Comparison of ENCODE assay signal across 15 cellular contexts in genomic region chr22:49574205-49574604, GRCh38.
DNase-seq lines count a peak whose midpoint lies in the region; ATAC-seq and TF ChIP-seq lines count a peak whose summit lies in the region.
"Had no signal": no experiment of that assay in that cellular context is flagged by ENCODE, and none has a peak within 500 bp of the region (broad histone marks: within the 10 kb centered on the region; RNA-seq: fewer than 3 reads in every experiment).

No MANE protein-coding gene starts in this region.

- H3K27me3 ChIP-seq in endodermal cell (ENCODE audit: control insufficient read depth, insufficient read depth, low read length, poor library complexity, severe bottlenecking) = no peaks in the 10 kb centered on the region
- H3K27me3 ChIP-seq in parathyroid adenoma (ENCODE audit: control insufficient read depth, insufficient read depth, low read length) = no peaks in the 10 kb centered on the region
- no peaks in the 10 kb centered on the region for H3K27me3 ChIP-seq in WERI-Rb-1 (ENCODE audit: insufficient read depth, low read depth, severe bottlenecking)
- H3K27me3 ChIP-seq: BE2C had no signal

- H3K4me2 ChIP-seq in parathyroid adenoma (ENCODE audit: low read length) = no peak overlapping the region

- TF ChIP-seq CTCF in endodermal cell (conservative IDR thresholded peaks at IDR 0.05) (no peak), parathyroid adenoma (IDR thresholded peaks at IDR 0.05) (no peak), WERI-Rb-1 (IDR thresholded peaks at IDR 0.05; ENCODE audit: low read depth, low read length) (no peak)

- H3K4me3 ChIP-seq in endodermal cell (ENCODE audit: low read length) (no peak overlapping the region), parathyroid adenoma (ENCODE audit: low read depth, low read length) (no peak overlapping the region), WERI-Rb-1 (ENCODE audit: low read depth, low read length) (no peak overlapping the region)

- no peaks in the 10 kb centered on the region for H3K36me3 Mint-ChIP-seq in endodermal cell (ENCODE audit: low read depth)

- peak; percentile 4 for DNase-seq in left ventricle myocardium superior
- DNase-seq in left cardiac atrium = no peak
- peak; percentile 14 for DNase-seq in endodermal cell
- no peak for DNase-seq in WERI-Rb-1
- no peak for DNase-seq in GDM1 (lab: John Stamatoyannopoulos, UW)
- DNase-seq: BE2C; CD8-positive, alpha-beta T cell; HCEC 1CT; NCI-H1417 treated with DMSO at 0.1 percent for 48 hours; NCI-H2029 treated with DMSO at 0.1 percent for 48 hours; NCI-H510A; NCI-H82; SHP77 had no signal

- no peaks in the 10 kb centered on the region for H3K27me3 Mint-ChIP-seq in endodermal cell (ENCODE audit: insufficient read depth)

- H3K79me2 ChIP-seq in parathyroid adenoma = no peaks in the 10 kb centered on the region

- H3K4me1 Mint-ChIP-seq in endodermal cell = no peaks in the 10 kb centered on the region

- H3K36me3 ChIP-seq in endodermal cell (ENCODE audit: control insufficient read depth, insufficient read depth, low read length) = no peaks in the 10 kb centered on the region
- H3K36me3 ChIP-seq in parathyroid adenoma (ENCODE audit: control insufficient read depth, insufficient read depth, low read length) = no peaks in the 10 kb centered on the region
- no peaks in the 10 kb centered on the region for H3K36me3 ChIP-seq in WERI-Rb-1
- H3K36me3 ChIP-seq: BE2C had no signal

- ATAC-seq in left ventricle myocardium superior (no peak), left cardiac atrium (no peak), GM21786 (IDR thresholded peaks at IDR 0.05; ENCODE audit: unreplicated experiment) (no peak)
- ATAC-seq: CD8-positive, alpha-beta T cell had no signal

- H3K9ac ChIP-seq in endodermal cell (ENCODE audit: extremely low read depth, low read length, poor library complexity, severe bottlenecking) = no peak overlapping the region
- H3K9ac ChIP-seq in parathyroid adenoma = no peak overlapping the region

- intact Hi-C loops in left ventricle myocardium superior (cut with micrococcal nuclease) (no loop called here), left cardiac atrium (cut with DNase I) (no loop called here)

- no peaks in the 10 kb centered on the region for H3K9me3 Mint-ChIP-seq in endodermal cell
- H3K9me3 Mint-ChIP-seq: CD8-positive, alpha-beta T cell had no signal

- no peaks in the 10 kb centered on the region for H3K9me3 ChIP-seq in endodermal cell (ENCODE audit: control insufficient read depth, low read length)
- no peaks in the 10 kb centered on the region for H3K9me3 ChIP-seq in parathyroid adenoma (ENCODE audit: control insufficient read depth, low read length)
- H3K9me3 ChIP-seq in WERI-Rb-1 (ENCODE audit: severe bottlenecking) = no peaks in the 10 kb centered on the region
- H3K9me3 ChIP-seq: BE2C had no signal

- H3K4me3 Mint-ChIP-seq in endodermal cell = no peak overlapping the region
- H3K4me3 Mint-ChIP-seq: CD8-positive, alpha-beta T cell had no signal

- H3K4me1 ChIP-seq in endodermal cell (ENCODE audit: control insufficient read depth, insufficient read depth, low read length) (no peaks in the 10 kb centered on the region), parathyroid adenoma (no peaks in the 10 kb centered on the region)
- H3K4me1 ChIP-seq: BE2C had no signal

- no peak overlapping the region for H3K27ac Mint-ChIP-seq in endodermal cell
- H3K27ac Mint-ChIP-seq: CD8-positive, alpha-beta T cell had no signal

- H3K27ac ChIP-seq in endodermal cell (ENCODE audit: low read depth, low read length) (no peak overlapping the region), parathyroid adenoma (peak overlapping the region; percentile 75), WERI-Rb-1 (no peak overlapping the region)

- WGBS in endodermal cell (ENCODE audit: insufficient coverage in 1 of 2, insufficient read length in 1 of 2), 2 experiments = 95 to 99% methylated on average over 14 to 20 of the region's 20 CpGs

- H2AFZ ChIP-seq in parathyroid adenoma = no peak overlapping the region

Comparison
In these comparisons a context has a peak if more than half of its experiments do, and no peak if none do; other contexts are left out.
1. DNase-seq: peak in left ventricle myocardium superior (single experiment) and endodermal cell (single experiment); none in left cardiac atrium (single experiment), WERI-Rb-1 (single experiment) and GDM1 (single experiment).